Comparison of ENCODE assay signal across 1 cellular context in genomic region chr2:9637330-9637729, GRCh38.
TF ChIP-seq lines count a peak whose summit lies in the region.

No MANE protein-coding gene starts in this region.

TF ChIP-seq in HepG2, 621 proteins besides CTCF, POLR2A, EP300 and RAD21 (continued from another document):
- TF ChIP-seq ATRX (CRISPR knock-in tag; IDR thresholded peaks at IDR 0.05; ENCODE audit: borderline replicate concordance) (no peak), IRF1 (CRISPR knock-in tag; IDR thresholded peaks at IDR 0.05; ENCODE audit: low read depth) (no peak), SOX5 (CRISPR knock-in tag; IDR thresholded peaks at IDR 0.05; ENCODE audit: borderline replicate concordance) (peak; percentile 59; the same call in 1 of the 2 replicates), ISL2 (CRISPR knock-in tag; IDR thresholded peaks at IDR 0.05) (no peak), THAP7 (CRISPR knock-in tag; IDR thresholded peaks at IDR 0.05) (no peak), ZNF556 (CRISPR knock-in tag; IDR thresholded peaks at IDR 0.05; ENCODE audit: borderline replicate concordance) (no peak), SOX13 (IDR thresholded peaks at IDR 0.05) (no peak), SOX13 (CRISPR knock-in tag; conservative IDR thresholded peaks at IDR 0.05 in 1 of 2, IDR thresholded peaks at IDR 0.05 in 1 of 2) (peak in 1 of 2 experiments; percentile 74; a peak in 2 of 4 replicates)
